In the genomic region with DNA sequence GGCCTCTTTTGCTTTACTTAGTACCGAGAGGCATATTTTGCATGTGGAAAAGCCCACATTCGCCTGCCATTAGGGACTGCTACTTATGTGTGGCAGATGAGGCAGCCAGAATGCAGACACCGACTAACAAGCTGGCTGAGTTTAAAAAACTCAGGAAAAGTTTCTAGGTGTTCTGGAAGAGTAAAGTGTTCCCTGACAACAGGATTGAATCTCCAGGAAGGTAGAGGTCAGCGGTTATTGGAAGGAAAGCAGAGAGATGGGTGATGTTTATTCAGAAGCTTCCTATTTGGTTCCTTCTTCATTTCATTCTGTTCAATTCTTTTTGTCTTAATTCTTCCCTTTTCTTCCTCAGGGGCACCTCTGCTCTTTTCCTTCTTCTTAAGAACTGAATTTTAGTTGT, we compare ENCODE assay signal across 24 cellular contexts.
"Had no signal": no experiment of that assay in that cellular context is flagged by ENCODE, and none has a peak within 500 bp of the region (broad histone marks: within the 10 kb centered on the region; RNA-seq: fewer than 3 reads in every experiment).

No MANE protein-coding gene starts in this region.

- H3K4me3 ChIP-seq: K562, MG63, SJSA1, SK-N-MC had no signal

- H3K36me3 ChIP-seq: MG63, SJSA1 had no signal

- FAIRE-seq: HTR-8/SVneo, K562, RCC 7860 had no signal

- H3K27me3 ChIP-seq: MG63, SJSA1 had no signal

- H3K4me2 ChIP-seq: KMS-11 had no signal

- H3K27ac ChIP-seq: HL-60, KMS-11, SJSA1, SK-N-MC had no signal

- H3K4me1 ChIP-seq: SJSA1 had no signal

- H3K9ac ChIP-seq: KMS-11 had no signal

- H3K9me3 ChIP-seq: MG63, SJSA1 had no signal

- DNase-seq: Kasumi-1, MG63, NCI-H1092, NCI-H1105 treated with DMSO at 0.1 percent for 48 hours, NCI-H1417 treated with DMSO at 0.1 percent for 48 hours, NCI-H187, NCI-H2029, NCI-H2081 treated with DMSO at 0.1 percent for 48 hours, NCI-H2171, NCI-H226, NCI-H446, NCI-H510A, NCI-H524 treated with DMSO at 0.1 percent for 48 hours, NCI-H774, Right ventricle myocardium superior, RPMI8226, SIG-M5 had no signal
